Comparison of ENCODE assay signal across 13 cellular contexts in genomic region chr17:9228408-9229159, GRCh38.
A peak's percentile ranks its signal among the peaks of the same experiment; 100 is the strongest.
DNase-seq lines count a peak whose midpoint lies in the region; ATAC-seq and TF ChIP-seq lines count a peak whose summit lies in the region.
"Had no signal": no experiment of that assay in that cellular context is flagged by ENCODE, and none has a peak within 500 bp of the region (broad histone marks: within the 10 kb centered on the region; RNA-seq: fewer than 3 reads in every experiment).

No MANE protein-coding gene starts in this region.

- WGBS in IMR-90 (ENCODE audit: extremely low coverage in 2 of 2, insufficient read length in 1 of 2), 2 experiments: 57% methylated on average over 13 of the region's 16 CpGs; no CpG with 5 or more reads in 1 of the 2 experiments

- H4K8ac ChIP-seq in IMR-90 (ENCODE audit: low read depth in 2 of 2, low read length in 2 of 2): no peak overlapping the region

- no peaks in the 10 kb centered on the region for H3K9me1 ChIP-seq in IMR-90 (ENCODE audit: insufficient read depth, low read length)

- no peaks in the 10 kb centered on the region for H3K79me1 ChIP-seq in IMR-90 (ENCODE audit: low read depth in 1 of 2, low read length in 2 of 2)

- H3K14ac ChIP-seq in IMR-90 (replicated peaks; ENCODE audit: low read depth, low read length): no peak overlapping the region

- in situ Hi-C loops in IMR-90 (cut with MboI; ENCODE audit: low sequenced_read_pairs): no loop called here

- TF ChIP-seq RAD21 in IMR-90 (IDR thresholded peaks at IDR 0.05; ENCODE audit: low read length): no peak

- POLR2A ChIA-PET in IMR-90 (lab: Charles Lee; ENCODE audit: unreplicated experiment): no interaction called here

- no peak for TF ChIP-seq CTCF in IMR-90 (conservative IDR thresholded peaks at IDR 0.05; ENCODE audit: low read depth, low read length)
- TF ChIP-seq CTCF in epithelial cell of esophagus (IDR thresholded peaks at IDR 0.05; ENCODE audit: insufficient read depth, low read depth, low read length, missing control alignments): no peak
- no peak for TF ChIP-seq CTCF in omental fat pad (IDR thresholded peaks at IDR 0.05)

- H2AK9ac ChIP-seq in IMR-90 (replicated peaks; ENCODE audit: low read depth, low read length, poor library complexity): no peak overlapping the region

- no peak overlapping the region; the same call in 1 of the 2 replicates for H3K18ac ChIP-seq in IMR-90 (ENCODE audit: low read depth, low read length)

- no peak overlapping the region for H2BK5ac ChIP-seq in IMR-90 (ENCODE audit: low read depth, low read length, poor library complexity, severe bottlenecking)

- H2BK120ac ChIP-seq in IMR-90 (ENCODE audit: low read depth, low read length): no peak overlapping the region

- CTCF ChIA-PET in IMR-90 (lab: Yijun Ruan, JAX): no interaction called here

- dilution Hi-C loops in IMR-90 (cut with HindIII; ENCODE audit: low sequenced_read_pairs, unreplicated experiment): no loop called here

- H4K5ac ChIP-seq in IMR-90 (ENCODE audit: low read depth, low read length): no peak overlapping the region; the same call in 1 of the 2 replicates

- H4K20me1 ChIP-seq in IMR-90 (ENCODE audit: insufficient read depth, low read length): no peaks in the 10 kb centered on the region

- H3K27me3 ChIP-seq in IMR-90 (ENCODE audit: control insufficient read depth, insufficient read depth, low read length): no peaks in the 10 kb centered on the region; the same call in 1 of the 2 replicates
- no peaks in the 10 kb centered on the region for H3K27me3 ChIP-seq in SJCRH30

- peak; percentile 32 for ATAC-seq in IMR-90 (ENCODE audit: low read depth)
- ATAC-seq in omental fat pad (ENCODE audit: low FRiP score): peak; percentile 76

- H3K9ac ChIP-seq in IMR-90 (ENCODE audit: low read depth, low read length): no peak overlapping the region

- H3K36me3 ChIP-seq in IMR-90 (ENCODE audit: control insufficient read depth, insufficient read depth, low read length): no peaks in the 10 kb centered on the region
- H3K36me3 ChIP-seq in SJCRH30: no peaks in the 10 kb centered on the region

- H3K4me3 ChIP-seq in IMR-90 (ENCODE audit: insufficient read depth, low read depth, low read length): no peak overlapping the region
- H3K4me3 ChIP-seq in epithelial cell of esophagus (ENCODE audit: low read length): no peak overlapping the region
- H3K4me3 ChIP-seq in SJCRH30: no peak overlapping the region

- H3K4me2 ChIP-seq in IMR-90 (ENCODE audit: low read depth, low read length): no peak overlapping the region; the same call in 1 of the 2 replicates

- intact Hi-C loops in IMR-90 (cut with micrococcal nuclease): no loop called here

- H2AK5ac ChIP-seq in IMR-90 (ENCODE audit: low read depth, low read length): no peak overlapping the region

- DNase-seq in AG08396 (ENCODE audit: low spot score) (peak; percentile 66), IMR-90 (peak; percentile 58), epithelial cell of esophagus (ENCODE audit: low read depth) (peak; percentile 17), omental fat pad (ENCODE audit: low spot score) (no peak), NCI-H526 treated with DMSO at 0.1 percent for 48 hours (lab: John Stamatoyannopoulos, UW) (no peak), NCI-H510A treated with DMSO at 0.1 percent for 48 hours (lab: John Stamatoyannopoulos, UW) (no peak), ecto neural progenitor cell (ENCODE audit: low spot score) (no peak), SJCRH30 (no peak)
- DNase-seq: activated CD4-positive, alpha-beta T cell treated with anti-CD3 and anti-CD28 coated beads, Interleukin-2, amount 50 U/mL, for 1 hour; activated naive CD8-positive, alpha-beta T cell treated with anti-CD3 and anti-CD28 coated beads, Interleukin-2, amount 10 ng/mL, durations not matched to agents 7 days and 5 days; CD4-positive, CD25-positive, alpha-beta regulatory T cell; NCI-H69; stimulated activated CD4-positive, alpha-beta T cell treated with anti-CD3 and anti-CD28 coated beads, Interleukin-2, amount 100 ng/mL, for 24 hours had no signal

- no peak overlapping the region for H2AFZ ChIP-seq in IMR-90 (replicated peaks; ENCODE audit: low read length, poor library complexity)

- no peak overlapping the region for H4K91ac ChIP-seq in IMR-90 (ENCODE audit: insufficient read depth, low read depth, low read length)

- H2BK20ac ChIP-seq in IMR-90 (ENCODE audit: low read depth, low read length): no peak overlapping the region

- H3K27ac ChIP-seq in IMR-90 (ENCODE audit: insufficient read depth, low read length) (peak overlapping the region; percentile 16; the same call in 1 of the 2 replicates), SJCRH30 (no peak overlapping the region)

- H2BK15ac ChIP-seq in IMR-90 (ENCODE audit: low read depth, low read length): no peak overlapping the region

- H3K9me3 ChIP-seq in IMR-90 (ENCODE audit: control insufficient read depth, insufficient read depth, low read length) (no peaks in the 10 kb centered on the region), SJCRH30 (replicated peaks) (no peaks in the 10 kb centered on the region)

- H3K23ac ChIP-seq in IMR-90 (ENCODE audit: low read depth, low read length): no peak overlapping the region

- H3K4ac ChIP-seq in IMR-90 (ENCODE audit: low read depth, low read length): no peak overlapping the region

- H3K56ac ChIP-seq in IMR-90 (ENCODE audit: extremely low read depth, insufficient read depth, low read length): no peak overlapping the region

- peaks cover 8% of the 10 kb centered on the region; the same call in 1 of the 2 replicates for H3K4me1 ChIP-seq in IMR-90 (ENCODE audit: control insufficient read depth, insufficient read depth, low read length)
- H3K4me1 ChIP-seq in SJCRH30: 0 out of 2 replicates have a peak, but pooled peaks cover 3% of the 10 kb centered on the region

- TF ChIP-seq POLR2A in IMR-90 (IDR thresholded peaks at IDR 0.05; ENCODE audit: low read depth, low read length): no peak

- no TSS peak for BruUV-seq in IMR-90 (replicated peaks; lab: Mats Ljungman, UMichigan)

TF ChIP-seq in IMR-90, 13 proteins besides CTCF, POLR2A, EP300 and RAD21:
- no peak for TF ChIP-seq SMC3 (IDR thresholded peaks at IDR 0.05; ENCODE audit: low read depth, low read length)
- TF ChIP-seq, protein P1, sequence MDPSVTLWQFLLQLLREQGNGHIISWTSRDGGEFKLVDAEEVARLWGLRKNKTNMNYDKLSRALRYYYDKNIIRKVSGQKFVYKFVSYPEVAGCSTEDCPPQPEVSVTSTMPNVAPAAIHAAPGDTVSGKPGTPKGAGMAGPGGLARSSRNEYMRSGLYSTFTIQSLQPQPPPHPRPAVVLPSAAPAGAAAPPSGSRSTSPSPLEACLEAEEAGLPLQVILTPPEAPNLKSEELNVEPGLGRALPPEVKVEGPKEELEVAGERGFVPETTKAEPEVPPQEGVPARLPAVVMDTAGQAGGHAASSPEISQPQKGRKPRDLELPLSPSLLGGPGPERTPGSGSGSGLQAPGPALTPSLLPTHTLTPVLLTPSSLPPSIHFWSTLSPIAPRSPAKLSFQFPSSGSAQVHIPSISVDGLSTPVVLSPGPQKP (IDR thresholded peaks at IDR 0.05; ENCODE audit: borderline replicate concordance, low read depth, low read length): no peak
- no peak for TF ChIP-seq MAZ (IDR thresholded peaks at IDR 0.05; ENCODE audit: borderline replicate concordance, low read depth, low read length)
- TF ChIP-seq RCOR1 (IDR thresholded peaks at IDR 0.05; ENCODE audit: insufficient replicate concordance, low read length): no peak

Comparison
In these comparisons a context has a peak if more than half of its experiments do, and no peak if none do; other contexts are left out.
1. DNase-seq: peak in AG08396 (single experiment), IMR-90 (single experiment) and epithelial cell of esophagus (single experiment); none in omental fat pad (single experiment), NCI-H526 treated with DMSO at 0.1 percent for 48 hours (single experiment), NCI-H510A treated with DMSO at 0.1 percent for 48 hours (single experiment), ecto neural progenitor cell (single experiment) and SJCRH30 (0 of 2).